In genomic region chr1:203507836-203508235, GRCh38 we compare ENCODE assay signal across 28 cellular contexts. TPM values are rescaled to one million over a fixed set of nuclear protein-coding genes. Genes with fewer than 3 reads are reported as not detected.
DNase-seq lines count a peak whose midpoint lies in the region; ATAC-seq and TF ChIP-seq lines count a peak whose summit lies in the region.
"Had no signal": no experiment of that assay in that cellular context is flagged by ENCODE, and none has a peak within 500 bp of the region (broad histone marks: within the 10 kb centered on the region; RNA-seq: fewer than 3 reads in every experiment).

No MANE protein-coding gene starts in this region.

- H3K36me3 ChIP-seq in GM23338 (ENCODE audit: insufficient read depth), result no peaks in the 10 kb centered on the region
- H3K36me3 ChIP-seq in stomach smooth muscle (ENCODE audit: control insufficient read depth in 2 of 2, insufficient read depth in 2 of 2, low read length in 2 of 2), result no peaks in the 10 kb centered on the region
- H3K36me3 ChIP-seq: breast epithelium had no signal

- H3K9me3 Mint-ChIP-seq in GM23338 (no peaks in the 10 kb centered on the region), mesothelial cell of epicardium (no peaks in the 10 kb centered on the region)
- H3K9me3 Mint-ChIP-seq in activated naive CD8-positive, alpha-beta T cell treated with anti-CD3 and anti-CD28 coated beads, Interleukin-2, amount 50 U/mL, for 24 hours, result no peaks in the 10 kb centered on the region
- no peaks in the 10 kb centered on the region for H3K9me3 Mint-ChIP-seq in activated CD8-positive, alpha-beta memory T cell treated with anti-CD3 and anti-CD28 coated beads, Interleukin-2, amount 10 ng/mL, durations not matched to agents 7 days and 5 days (ENCODE audit: low read depth)
- H3K9me3 Mint-ChIP-seq: activated CD4-positive, alpha-beta T cell treated with anti-CD3 and anti-CD28 coated beads, Interleukin-2, amount 10 ng/mL, durations not matched to agents 24 days and 14 days; activated naive CD8-positive, alpha-beta T cell treated with anti-CD3 and anti-CD28 coated beads for 36 hours; activated T-helper 2 cell treated with anti-CD3 and anti-CD28 coated beads, Interferon-gamma antibody, Interleukin-2, Interleukin-4, amounts not matched to agents 10 μg/mL and 5 μg/mL and 100 μg/mL, durations not matched to agents 14 hours and 24 hours and 36 hours; CD14-positive monocyte; dendritic cell treated with granulocyte-macrophage colony-stimulating factor and Interleukin-4, amounts not matched to agents 40 ng/mL and 50 ng/mL, for 4 days; IgD-negative memory B cell; natural killer cell; stimulated activated naive CD8-positive, alpha-beta T cell treated with anti-CD3 and anti-CD28 coated beads, Interleukin-15, Interleukin-2, amounts not matched to agents 100 ng/mL and 50 ng/mL, for 24 hours; T-cell had no signal

- no peaks in the 10 kb centered on the region for H4K20me1 ChIP-seq in GM23338 (replicated peaks; ENCODE audit: insufficient read depth)

- H3K27ac Mint-ChIP-seq in GM23338 (no peak overlapping the region), mesothelial cell of epicardium (peak overlapping the region; percentile 90)
- H3K27ac Mint-ChIP-seq in activated naive CD8-positive, alpha-beta T cell treated with anti-CD3 and anti-CD28 coated beads, Interleukin-2, amount 50 U/mL, for 24 hours, result no peak overlapping the region
- H3K27ac Mint-ChIP-seq in activated CD8-positive, alpha-beta memory T cell treated with anti-CD3 and anti-CD28 coated beads, Interleukin-2, amount 10 ng/mL, durations not matched to agents 7 days and 5 days, result no peak overlapping the region
- H3K27ac Mint-ChIP-seq: activated CD4-positive, alpha-beta T cell treated with anti-CD3 and anti-CD28 coated beads, Interleukin-2, amount 10 ng/mL, durations not matched to agents 24 days and 14 days; activated naive CD8-positive, alpha-beta T cell treated with anti-CD3 and anti-CD28 coated beads for 36 hours; activated T-helper 2 cell treated with anti-CD3 and anti-CD28 coated beads, Interferon-gamma antibody, Interleukin-2, Interleukin-4, amounts not matched to agents 10 μg/mL and 5 μg/mL and 100 μg/mL, durations not matched to agents 14 hours and 24 hours and 36 hours; IgD-negative memory B cell; natural killer cell; stimulated activated naive CD8-positive, alpha-beta T cell treated with anti-CD3 and anti-CD28 coated beads, Interleukin-15, Interleukin-2, amounts not matched to agents 100 ng/mL and 50 ng/mL, for 24 hours; T-cell had no signal

- DNase-seq in GM23338 (ENCODE audit: low spot score) (no peak), caudate nucleus (lab: John Stamatoyannopoulos, UW) (no peak), mesothelial cell of epicardium (ENCODE audit: low spot score in 2 of 2, unreplicated experiment in 2 of 2) (no peak), NCI-H510A (lab: John Stamatoyannopoulos, UW) (no peak)
- no peak for DNase-seq in activated naive CD8-positive, alpha-beta T cell treated with anti-CD3 and anti-CD28 coated beads, Interleukin-2, amount 50 U/mL, for 24 hours
- no peak for DNase-seq in activated CD8-positive, alpha-beta memory T cell treated with anti-CD3 and anti-CD28 coated beads, Interleukin-2, amount 10 ng/mL, durations not matched to agents 7 days and 5 days
- DNase-seq: activated CD4-positive, alpha-beta T cell treated with anti-CD3 and anti-CD28 coated beads, Interleukin-2, amount 10 ng/mL, durations not matched to agents 24 days and 14 days; activated naive CD8-positive, alpha-beta T cell treated with anti-CD3 and anti-CD28 coated beads for 36 hours; DMS 273 treated with DMSO at 0.1 percent for 48 hours; natural killer cell; NCI-H1417 treated with DMSO at 0.1 percent for 48 hours; NCI-H2107; stimulated activated CD4-positive, alpha-beta T cell treated with anti-CD3 and anti-CD28 coated beads, Interleukin-4, amount 100 ng/mL, for 1 hour; T-cell had no signal

- peak overlapping the region; percentile 83; the same call in 1 of the 2 replicates for H2AFZ ChIP-seq in GM23338

- ATAC-seq in GM23338 (no peak), esophagus mucosa (no peak)
- no peak for ATAC-seq in activated naive CD8-positive, alpha-beta T cell treated with anti-CD3 and anti-CD28 coated beads, Interleukin-2, amount 50 U/mL, for 24 hours
- ATAC-seq in activated CD8-positive, alpha-beta memory T cell treated with anti-CD3 and anti-CD28 coated beads, Interleukin-2, amount 10 ng/mL, durations not matched to agents 7 days and 5 days, result no peak
- ATAC-seq: natural killer cell, T-cell had no signal

- H3K4me3 ChIP-seq in GM23338, result no peak overlapping the region
- H3K4me3 ChIP-seq in stomach smooth muscle (ENCODE audit: low read length in 2 of 2), result no peak overlapping the region
- H3K4me3 ChIP-seq: breast epithelium had no signal

- peak overlapping the region in 1 of 2 donors; percentile 44 for H3K9ac ChIP-seq in stomach smooth muscle (ENCODE audit: low read length in 2 of 2)

- H3K9me3 ChIP-seq in stomach smooth muscle (ENCODE audit: control insufficient read depth in 2 of 2, low read length in 2 of 2), result no peaks in the 10 kb centered on the region
- H3K9me3 ChIP-seq: breast epithelium had no signal

- H3K4me3 Mint-ChIP-seq in GM23338 (no peak overlapping the region; the same call in 2 of the 3 replicates), mesothelial cell of epicardium (no peak overlapping the region)
- no peak overlapping the region for H3K4me3 Mint-ChIP-seq in activated naive CD8-positive, alpha-beta T cell treated with anti-CD3 and anti-CD28 coated beads, Interleukin-2, amount 50 U/mL, for 24 hours
- H3K4me3 Mint-ChIP-seq in activated CD8-positive, alpha-beta memory T cell treated with anti-CD3 and anti-CD28 coated beads, Interleukin-2, amount 10 ng/mL, durations not matched to agents 7 days and 5 days, result no peak overlapping the region
- H3K4me3 Mint-ChIP-seq: activated CD4-positive, alpha-beta T cell treated with anti-CD3 and anti-CD28 coated beads, Interleukin-2, amount 10 ng/mL, durations not matched to agents 24 days and 14 days; activated naive CD8-positive, alpha-beta T cell treated with anti-CD3 and anti-CD28 coated beads for 36 hours; CD14-positive monocyte; dendritic cell treated with granulocyte-macrophage colony-stimulating factor and Interleukin-4, amounts not matched to agents 40 ng/mL and 50 ng/mL, for 4 days; IgD-negative memory B cell; natural killer cell; stimulated activated naive CD8-positive, alpha-beta T cell treated with anti-CD3 and anti-CD28 coated beads, Interleukin-15, Interleukin-2, amounts not matched to agents 100 ng/mL and 50 ng/mL, for 24 hours; T-cell had no signal

- H3K36me3 Mint-ChIP-seq in GM23338 (ENCODE audit: low read depth) (no peaks in the 10 kb centered on the region), mesothelial cell of epicardium (no peaks in the 10 kb centered on the region)
- H3K36me3 Mint-ChIP-seq in activated naive CD8-positive, alpha-beta T cell treated with anti-CD3 and anti-CD28 coated beads, Interleukin-2, amount 50 U/mL, for 24 hours (ENCODE audit: low read depth), result no peaks in the 10 kb centered on the region
- H3K36me3 Mint-ChIP-seq in activated CD8-positive, alpha-beta memory T cell treated with anti-CD3 and anti-CD28 coated beads, Interleukin-2, amount 10 ng/mL, durations not matched to agents 7 days and 5 days, result no peaks in the 10 kb centered on the region
- H3K36me3 Mint-ChIP-seq: activated naive CD8-positive, alpha-beta T cell treated with anti-CD3 and anti-CD28 coated beads for 36 hours; CD14-positive monocyte; natural killer cell; T-cell had no signal

- H3K27ac ChIP-seq in GM23338 (ENCODE audit: low read depth) (no peak overlapping the region), caudate nucleus (ENCODE audit: low read depth, low read length) (peak overlapping the region; percentile 65), stomach smooth muscle (ENCODE audit: low read length) (peak overlapping the region; percentile 89)
- H3K27ac ChIP-seq: HL-60 had no signal

- TF ChIP-seq CTCF in GM23338 (conservative IDR thresholded peaks at IDR 0.05; ENCODE audit: low read depth in 2 of 2) (no peak), mesothelial cell of epicardium (IDR thresholded peaks at IDR 0.05; ENCODE audit: unreplicated experiment) (no peak)

- H3K27me3 ChIP-seq in GM23338 (ENCODE audit: insufficient read depth) (peaks cover 10% of the 10 kb centered on the region; the same call in 1 of the 2 replicates), stomach smooth muscle (ENCODE audit: control insufficient read depth in 1 of 2, insufficient read depth in 2 of 2, low read length in 2 of 2) (no peaks in the 10 kb centered on the region)
- H3K27me3 ChIP-seq: breast epithelium had no signal

- H3K9me2 ChIP-seq in GM23338 (ENCODE audit: insufficient read depth), result no peaks in the 10 kb centered on the region

- H3K4me1 Mint-ChIP-seq in GM23338 (peaks cover 49% of the 10 kb centered on the region), mesothelial cell of epicardium (peaks cover 60% of the 10 kb centered on the region)
- peaks cover 6% of the 10 kb centered on the region for H3K4me1 Mint-ChIP-seq in activated naive CD8-positive, alpha-beta T cell treated with anti-CD3 and anti-CD28 coated beads, Interleukin-2, amount 50 U/mL, for 24 hours
- peaks cover 11% of the 10 kb centered on the region for H3K4me1 Mint-ChIP-seq in activated CD8-positive, alpha-beta memory T cell treated with anti-CD3 and anti-CD28 coated beads, Interleukin-2, amount 10 ng/mL, durations not matched to agents 7 days and 5 days

- peaks cover 18% of the 10 kb centered on the region for H3K27me3 Mint-ChIP-seq in GM23338 (ENCODE audit: insufficient read depth, low read depth, poor library complexity)
- H3K27me3 Mint-ChIP-seq in mesothelial cell of epicardium (ENCODE audit: low read depth), result peaks cover 3% of the 10 kb centered on the region
- no peaks in the 10 kb centered on the region for H3K27me3 Mint-ChIP-seq in activated naive CD8-positive, alpha-beta T cell treated with anti-CD3 and anti-CD28 coated beads, Interleukin-2, amount 50 U/mL, for 24 hours
- H3K27me3 Mint-ChIP-seq in activated CD8-positive, alpha-beta memory T cell treated with anti-CD3 and anti-CD28 coated beads, Interleukin-2, amount 10 ng/mL, durations not matched to agents 7 days and 5 days, result peaks cover 9% of the 10 kb centered on the region
- H3K27me3 Mint-ChIP-seq: activated naive CD8-positive, alpha-beta T cell treated with anti-CD3 and anti-CD28 coated beads for 36 hours; stimulated activated naive CD8-positive, alpha-beta T cell treated with anti-CD3 and anti-CD28 coated beads, Interleukin-15, Interleukin-2, amounts not matched to agents 100 ng/mL and 50 ng/mL, for 24 hours had no signal

- H3F3A ChIP-seq in GM23338 (replicated peaks; ENCODE audit: low read depth), result no peaks in the 10 kb centered on the region

- H3K4me2 ChIP-seq in GM23338, result 0 out of 2 replicates have a peak overlapping the region, but pooled peaks have one; percentile 48

- CTCF ChIA-PET in activated CD8-positive, alpha-beta memory T cell treated with anti-CD3 and anti-CD28 coated beads, Interleukin-2, amount 10 ng/mL, durations not matched to agents 7 days and 5 days (lab: Charles Lee), result interaction anchor here (0.6 to 7.2 kb wide), 4 partner anchors 20 to 472 kb away, joined by 3 to 77 read pairs (median 4); no protein-coding TSS in a partner anchor

- H3K79me2 ChIP-seq in GM23338 (replicated peaks; ENCODE audit: insufficient read depth), result no peaks in the 10 kb centered on the region

- H3K4me1 ChIP-seq in GM23338 (ENCODE audit: insufficient read depth) (peaks cover 21% of the 10 kb centered on the region), stomach smooth muscle (ENCODE audit: control insufficient read depth, insufficient read depth, low read length) (peaks cover 50% of the 10 kb centered on the region)

RNA-seq across cellular contexts. Expression of gene OPTC, which starts 13.9 kb away (rescaled TPM):
- 1.0 TPM in 1 of 2 replicates, not detected in the other for total RNA-seq in GM23338 (2014; rRNA removed; shearing (Covaris generic))
- polyA plus RNA-seq in GM23338 (2016; fragmentation: Nextera tagmentation; extraction: Ambion mirVana), result 0.26 and 0.50 TPM in 2 replicates
- total RNA-seq in mesothelial cell of epicardium (not detected in 3 replicates), esophagus mucosa (not detected)
- not detected for total RNA-seq in activated CD8-positive, alpha-beta memory T cell treated with anti-CD3 and anti-CD28 coated beads, Interleukin-2, amount 10 ng/mL, durations not matched to agents 7 days and 5 days
- total RNA-seq: activated CD4-positive, alpha-beta T cell treated with anti-CD3 and anti-CD28 coated beads, Interleukin-2, amount 10 ng/mL, durations not matched to agents 24 days and 14 days; activated naive CD8-positive, alpha-beta T cell treated with anti-CD3 and anti-CD28 coated beads for 36 hours; activated T-helper 2 cell treated with anti-CD3 and anti-CD28 coated beads, Interferon-gamma antibody, Interleukin-2, Interleukin-4, amounts not matched to agents 10 μg/mL and 5 μg/mL and 100 μg/mL, durations not matched to agents 14 hours and 24 hours and 36 hours; breast epithelium; fibroblast of villous mesenchyme; MCF 10A; natural killer cell; progenitor cell of endocrine pancreas; T-cell had no signal
- polyA plus RNA-seq: CD14-positive monocyte, IgD-negative memory B cell, keratinocyte, small intestine had no signal

RNA-seq across cellular contexts. Expression of gene PRELP, which starts 32.2 kb away (rescaled TPM):
- total RNA-seq in GM23338 (2014; rRNA removed; shearing (Covaris generic)), result 0.03 and 0.08 TPM in 2 replicates
- polyA plus RNA-seq in GM23338 (2016; fragmentation: Nextera tagmentation; extraction: Ambion mirVana), result 0.03 and 0.12 TPM in 2 replicates
- total RNA-seq in mesothelial cell of epicardium, result 2.8 to 3.3 TPM (median 3.2 TPM) in 3 replicates
- 1.5 TPM for total RNA-seq in esophagus mucosa
- not detected for total RNA-seq in activated CD8-positive, alpha-beta memory T cell treated with anti-CD3 and anti-CD28 coated beads, Interleukin-2, amount 10 ng/mL, durations not matched to agents 7 days and 5 days
- total RNA-seq: activated CD4-positive, alpha-beta T cell treated with anti-CD3 and anti-CD28 coated beads, Interleukin-2, amount 10 ng/mL, durations not matched to agents 24 days and 14 days; activated naive CD8-positive, alpha-beta T cell treated with anti-CD3 and anti-CD28 coated beads for 36 hours; activated T-helper 2 cell treated with anti-CD3 and anti-CD28 coated beads, Interferon-gamma antibody, Interleukin-2, Interleukin-4, amounts not matched to agents 10 μg/mL and 5 μg/mL and 100 μg/mL, durations not matched to agents 14 hours and 24 hours and 36 hours; MCF 10A; natural killer cell had no signal
- polyA plus RNA-seq: CD14-positive monocyte, IgD-negative memory B cell had no signal
